ENCODE assay signal across 6 cellular contexts in the genomic region with DNA sequence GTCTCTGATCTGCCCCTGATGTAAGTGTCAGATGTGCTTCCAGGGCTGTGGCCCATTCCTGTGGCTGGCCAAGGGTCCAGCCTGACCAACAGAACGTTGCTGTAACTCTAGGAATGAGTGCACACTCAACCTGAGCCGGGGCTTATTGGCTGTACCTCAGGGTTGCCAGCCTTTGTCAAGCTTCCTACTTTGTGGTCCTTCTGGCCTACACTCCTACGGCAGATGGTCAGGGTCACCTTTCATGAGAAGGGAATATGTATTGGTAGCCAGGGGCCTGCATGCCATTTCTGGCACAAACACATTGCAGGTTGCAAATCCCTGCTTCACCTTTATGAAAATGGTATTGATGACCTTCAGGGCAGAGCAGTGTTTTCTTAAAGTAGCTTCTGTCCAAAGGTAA.
"Had no signal": no experiment of that assay in that cellular context is flagged by ENCODE, and none has a peak within 500 bp of the region (broad histone marks: within the 10 kb centered on the region; RNA-seq: fewer than 3 reads in every experiment).

No MANE protein-coding gene starts in this region.

- H3K27ac ChIP-seq: HL-60 had no signal

- H3K4me3 ChIP-seq: GM23338 had no signal

- DNase-seq: H9, HCEC 1CT, KBM-7 had no signal

- H3K4me2 ChIP-seq: GM23338 had no signal

- ATAC-seq: GM23338, HepG2 had no signal

- H2AFZ ChIP-seq: GM23338 had no signal
